8 cellular contexts compared by ENCODE assay signal in genomic region chr22:38504731-38505594, GRCh38. TPM values are rescaled to one million over a fixed set of nuclear protein-coding genes. Genes with fewer than 3 reads are reported as not detected.
DNase-seq lines count a peak whose midpoint lies in the region; FAIRE-seq and TF ChIP-seq lines count a peak whose summit lies in the region.

No MANE protein-coding gene starts in this region.

- H3K4me3 ChIP-seq in ACC112 (ENCODE audit: low read depth, low read length) = peak overlapping the region; percentile 99
- peak overlapping the region; percentile 99 for H3K4me3 ChIP-seq in HAP-1
- H3K4me3 ChIP-seq in astrocyte of the cerebellum (ENCODE audit: low read depth, low read length) = peak overlapping the region; percentile 94
- peak overlapping the region; percentile 87 to 92 (median 92) for H3K4me3 ChIP-seq in keratinocyte (ENCODE audit: control insufficient read depth in 2 of 3, extremely low read depth in 1 of 3, insufficient read depth in 2 of 3, low read depth in 1 of 3, low read length in 3 of 3)

- dilution Hi-C loops in keratinocyte (cut with MboI; ENCODE audit: extremely low pct_ligation_motif_present, low sequenced_read_pairs) = no loop called here

- H3K9me3 Mint-ChIP-seq in T-helper 1 cell treated with Interleukin-12 subunit alpha and Interleukin-12 subunit beta and Interleukin-4 antibody, amounts not matched to agents 30 μg/mL and 1 μg/mL, for 36 hours = no peaks in the 10 kb centered on the region

- FAIRE-seq in keratinocyte (lab: Jason Lieb, UNC) = no peak

- H3K9me1 ChIP-seq in keratinocyte (ENCODE audit: control insufficient read depth, extremely low read depth, insufficient read depth, low read length) = peaks cover 3% of the 10 kb centered on the region

- peak overlapping the region; percentile 95 for H3K4me3 Mint-ChIP-seq in T-helper 1 cell treated with Interleukin-12 subunit alpha and Interleukin-12 subunit beta and Interleukin-4 antibody, amounts not matched to agents 30 μg/mL and 1 μg/mL, for 36 hours

- DNase-seq in HAP-1 (ENCODE audit: low spot score in 2 of 2) = peak; percentile 45 to 78
- DNase-seq in astrocyte of the cerebellum (ENCODE audit: low read depth) = no peak
- no peak for DNase-seq in keratinocyte (ENCODE audit: low read depth, low spot score)
- DNase-seq in stimulated activated CD4-positive, alpha-beta T cell treated with anti-CD3 and anti-CD28 coated beads, Interleukin-2, amount 100 ng/mL, for 4 hours (ENCODE audit: low read depth) = peak; percentile 32
- DNase-seq in iPS-NIHi7 (ENCODE audit: extremely low spot score) = no peak
- DNase-seq in occipital lobe (lab: John Stamatoyannopoulos, UW) = no peak

- peak overlapping the region; percentile 98 for H3K4me2 ChIP-seq in keratinocyte (ENCODE audit: control insufficient read depth, extremely low read depth, insufficient read depth, low read depth, low read length)

- H3K4me1 ChIP-seq in ACC112 (ENCODE audit: control insufficient read depth, insufficient read depth, low read length, unreplicated experiment) (peaks cover 18% of the 10 kb centered on the region), HAP-1 (peaks cover 21% of the 10 kb centered on the region), keratinocyte (ENCODE audit: control insufficient read depth, extremely low read depth, insufficient read depth, low read length) (peaks cover 21% of the 10 kb centered on the region)

- peaks cover 33% of the 10 kb centered on the region for H4K20me1 ChIP-seq in keratinocyte (ENCODE audit: control insufficient read depth, extremely low read depth, insufficient read depth, low read length)

- TF ChIP-seq CTCF in astrocyte of the cerebellum (IDR thresholded peaks at IDR 0.05; ENCODE audit: low read depth, low read length, missing control alignments) (no peak), keratinocyte (optimal IDR thresholded peaks at IDR 0.05 in 1 of 3, IDR thresholded peaks at IDR 0.05 in 1 of 3, conservative IDR thresholded peaks at IDR 0.05 in 1 of 3; ENCODE audit: extremely low read depth in 1 of 3, insufficient read depth in 2 of 3, low read length in 3 of 3) (no peak)

- H3K79me2 ChIP-seq in ACC112 (ENCODE audit: control insufficient read depth, insufficient read depth, low read length, unreplicated experiment) (peaks cover 57% of the 10 kb centered on the region), keratinocyte (ENCODE audit: control insufficient read depth, insufficient read depth, low read length) (peaks cover 57% of the 10 kb centered on the region)

- H3K36me3 ChIP-seq in ACC112 (ENCODE audit: insufficient read depth, low read length) (peaks cover 21% of the 10 kb centered on the region; the same call in 1 of the 2 replicates), HAP-1 (replicated peaks) (peaks cover 52% of the 10 kb centered on the region), keratinocyte (ENCODE audit: control insufficient read depth in 2 of 2, extremely low read depth in 1 of 2, insufficient read depth in 2 of 2, low read length in 2 of 2) (peaks cover 6 to 19% of the 10 kb centered on the region in 2 experiments)

- H3K27me3 Mint-ChIP-seq in T-helper 1 cell treated with Interleukin-12 subunit alpha and Interleukin-12 subunit beta and Interleukin-4 antibody, amounts not matched to agents 30 μg/mL and 1 μg/mL, for 36 hours (ENCODE audit: low read depth) = no peaks in the 10 kb centered on the region

- peak overlapping the region; percentile 98 for H3K27ac Mint-ChIP-seq in T-helper 1 cell treated with Interleukin-12 subunit alpha and Interleukin-12 subunit beta and Interleukin-4 antibody, amounts not matched to agents 30 μg/mL and 1 μg/mL, for 36 hours

- H3K27ac ChIP-seq in ACC112 (ENCODE audit: low read depth, low read length) (peak overlapping the region; percentile 98), keratinocyte (ENCODE audit: control insufficient read depth, insufficient read depth, low read length) (peak overlapping the region; percentile 98)

- H3K9me3 ChIP-seq in HAP-1 (no peaks in the 10 kb centered on the region), keratinocyte (ENCODE audit: control insufficient read depth, low read depth, low read length) (no peaks in the 10 kb centered on the region)

- H3K9ac ChIP-seq in keratinocyte (ENCODE audit: control insufficient read depth, extremely low read depth, insufficient read depth, low read length) = peak overlapping the region; percentile 99

- H2AFZ ChIP-seq in ACC112 (ENCODE audit: low read length, unreplicated experiment) (no peak overlapping the region), keratinocyte (ENCODE audit: control insufficient read depth, low read length) (no peak overlapping the region)

- peaks cover 39% of the 10 kb centered on the region for H3K4me1 Mint-ChIP-seq in T-helper 1 cell treated with Interleukin-12 subunit alpha and Interleukin-12 subunit beta and Interleukin-4 antibody, amounts not matched to agents 30 μg/mL and 1 μg/mL, for 36 hours (ENCODE audit: low read depth)

- H3K27me3 ChIP-seq in ACC112 (ENCODE audit: insufficient read depth, low read length) (no peaks in the 10 kb centered on the region), HAP-1 (ENCODE audit: low read depth) (no peaks in the 10 kb centered on the region), keratinocyte (ENCODE audit: control insufficient read depth, extremely low read depth, insufficient read depth, low read length) (no peaks in the 10 kb centered on the region)

- peaks cover 54% of the 10 kb centered on the region for H3K36me3 Mint-ChIP-seq in T-helper 1 cell treated with Interleukin-12 subunit alpha and Interleukin-12 subunit beta and Interleukin-4 antibody, amounts not matched to agents 30 μg/mL and 1 μg/mL, for 36 hours (ENCODE audit: low read depth)

- in situ Hi-C loops in HAP-1 (cut with MboI; ENCODE audit: low sequenced_read_pairs) (no loop called here), astrocyte of the cerebellum (cut with HindIII; ENCODE audit: low sequenced_read_pairs) (no loop called here)

RNA-seq across cellular contexts. Expression of gene DDX17, which starts 1.1 kb away (rescaled TPM):
- 237 to 276 TPM (median 270 TPM) in 3 replicates for polyA plus RNA-seq in keratinocyte
- polyA plus RNA-seq in keratinocyte (2011; ENCODE audit: low read depth) = 99.8 TPM
- polyA plus RNA-seq in keratinocyte (2011; cell fraction: cytosol; rRNA removed) = 75.3 and 121 TPM in 2 replicates
- 549 and 628 TPM in 2 replicates for polyA plus RNA-seq in keratinocyte (2011; cell fraction: nucleus; rRNA removed)
- polyA plus RNA-seq in keratinocyte (2012; ENCODE audit: low replicate concordance) = 104 and 107 TPM in 2 replicates
- 199 to 364 TPM (median 299 TPM) in 3 replicates for polyA minus RNA-seq in keratinocyte
- 129 TPM for polyA minus RNA-seq in keratinocyte (2011; cell fraction: cytosol; rRNA and poly(A)+ RNA removed)
- 294 and 329 TPM in 2 replicates for polyA minus RNA-seq in keratinocyte (2011; cell fraction: nucleus; rRNA and poly(A)+ RNA removed)
- 646 TPM for total RNA-seq in occipital lobe

RNA-seq across cellular contexts. Expression of gene KDELR3, which starts 37.1 kb away (rescaled TPM):
- polyA plus RNA-seq in keratinocyte = 8.3 to 11.9 TPM (median 10.1 TPM) in 3 replicates
- polyA plus RNA-seq in keratinocyte (2011; ENCODE audit: low read depth) = not detected
- polyA plus RNA-seq in keratinocyte (2011; cell fraction: cytosol; rRNA removed) = 10.5 and 14.4 TPM in 2 replicates
- polyA plus RNA-seq in keratinocyte (2011; cell fraction: nucleus; rRNA removed) = 6.5 and 8.1 TPM in 2 replicates
- polyA plus RNA-seq in keratinocyte (2012; ENCODE audit: low replicate concordance) = 1.5 and 9.2 TPM in 2 replicates
- polyA minus RNA-seq in keratinocyte = 4.6 to 10.5 TPM (median 8.1 TPM) in 3 replicates
- 3.3 TPM for polyA minus RNA-seq in keratinocyte (2011; cell fraction: cytosol; rRNA and poly(A)+ RNA removed)
- polyA minus RNA-seq in keratinocyte (2011; cell fraction: nucleus; rRNA and poly(A)+ RNA removed) = 2.6 and 3.5 TPM in 2 replicates
- 0.94 TPM for total RNA-seq in occipital lobe

RNA-seq across cellular contexts. Expression of gene KCNJ4, which starts 50.0 kb away (rescaled TPM):
- polyA plus RNA-seq in keratinocyte = not detected in 3 replicates
- polyA plus RNA-seq in keratinocyte (2011; ENCODE audit: low read depth) = not detected
- 0.08 TPM in 1 of 2 replicates, not detected in the other for polyA plus RNA-seq in keratinocyte (2011; cell fraction: cytosol; rRNA removed)
- 0.05 and 0.08 TPM in 2 replicates for polyA plus RNA-seq in keratinocyte (2011; cell fraction: nucleus; rRNA removed)
- 0.10 TPM in 1 of 2 replicates, not detected in the other for polyA plus RNA-seq in keratinocyte (2012; ENCODE audit: low replicate concordance)
- not detected in 3 replicates for polyA minus RNA-seq in keratinocyte
- polyA minus RNA-seq in keratinocyte (2011; cell fraction: cytosol; rRNA and poly(A)+ RNA removed) = not detected
- polyA minus RNA-seq in keratinocyte (2011; cell fraction: nucleus; rRNA and poly(A)+ RNA removed) = not detected in 2 replicates
- total RNA-seq in occipital lobe = 9.7 TPM

Comparison
In these comparisons a context has a peak if more than half of its experiments do, and no peak if none do; other contexts are left out.
1. DNase-seq: peak in HAP-1 (2 of 2) and stimulated activated CD4-positive, alpha-beta T cell treated with anti-CD3 and anti-CD28 coated beads, Interleukin-2, amount 100 ng/mL, for 4 hours (single experiment); none in astrocyte of the cerebellum (single experiment), keratinocyte (single experiment), iPS-NIHi7 (single experiment) and occipital lobe (single experiment).
2. Peak in every context shown above with its lines, with median percentiles within 50 percentile points of each other: H3K4me3 ChIP-seq.